In genomic region chr5:62223312-62223954, GRCh38 we compare ENCODE assay signal across 8 cellular contexts.
DNase-seq lines count a peak whose midpoint lies in the region; ATAC-seq and TF ChIP-seq lines count a peak whose summit lies in the region.
"Not testable (repeated sequence)": the region's sequence is repeated elsewhere in the genome, so short reads cannot be mapped to it uniquely, and the experiment has no call there.

No MANE protein-coding gene starts in this region.

- H3K79me2 ChIP-seq in PC-9 (ENCODE audit: low read depth), result not testable (repeated sequence)

- H3K4me3 Mint-ChIP-seq in memory B cell, result peak overlapping the region; percentile 83

- H3K4me1 ChIP-seq in PC-9 (replicated peaks; ENCODE audit: insufficient read depth), result not testable (repeated sequence)

- not testable (repeated sequence) for DNase-seq in AG09319 (ENCODE audit: extremely low read depth, low read depth)
- DNase-seq in PC-9 (peak in 1 of 2 experiments; percentile 74), activated T-cell treated with anti-CD3 and anti-CD28 coated beads for 24 hours (ENCODE audit: low read depth) (peak; percentile 66), memory B cell (ENCODE audit: low spot score in 2 of 2) (peak; percentile 56 to 71)
- peak; percentile 64 for DNase-seq in effector CD4-positive, alpha-beta T cell
- DNase-seq in stimulated activated CD4-positive, alpha-beta T cell treated with anti-CD3 and anti-CD28 coated beads, Interleukin-4, amount 100 ng/mL, for 4 hours, result peak; percentile 60 to 76

- POLR2A ChIA-PET in PC-9 (lab: Charles Lee; ENCODE audit: unreplicated experiment), result interaction anchor here (0.7 kb wide), 1 partner anchor 122 kb away, joined by 8 read pairs; no protein-coding TSS in a partner anchor

- not testable (repeated sequence) for H3K36me3 ChIP-seq in PC-9 (ENCODE audit: low read depth)

- H4K20me1 ChIP-seq in PC-9 (ENCODE audit: insufficient read depth), result not testable (repeated sequence)

- not testable (repeated sequence) for H3K9me3 Mint-ChIP-seq in memory B cell

- peak overlapping the region; percentile 26; the same call in 1 of the 2 replicates for H3K4me2 ChIP-seq in PC-9

- H3K27me3 ChIP-seq in PC-9 (ENCODE audit: insufficient read depth, low read depth), result not testable (repeated sequence)

- not testable (repeated sequence) for H3K9me3 ChIP-seq in PC-9 (ENCODE audit: insufficient read depth, low read depth)

- H3K27ac ChIP-seq in PC-9, result not testable (repeated sequence)

- not testable (repeated sequence) for H3F3A ChIP-seq in PC-9 (ENCODE audit: insufficient read depth, low read depth)

- peak overlapping the region; percentile 90 for H3K27ac Mint-ChIP-seq in memory B cell

- H2AFZ ChIP-seq in PC-9, result not testable (repeated sequence)

- H3K9me2 ChIP-seq in PC-9 (ENCODE audit: insufficient read depth), result not testable (repeated sequence)

- H3K4me3 ChIP-seq in PC-9, result not testable (repeated sequence)

- not testable (repeated sequence) for H3K4me1 Mint-ChIP-seq in memory B cell

- not testable (repeated sequence) for H3K36me3 Mint-ChIP-seq in memory B cell

- intact Hi-C loops in PC-9 (cut with micrococcal nuclease; ENCODE audit: unreplicated experiment), result loop anchor here (10.0 kb wide), 2 partner anchors 551 to 1269 kb away; no protein-coding TSS in a partner anchor

- ATAC-seq in GM19035 (IDR thresholded peaks at IDR 0.05; ENCODE audit: unreplicated experiment), result peak; percentile 97
- peak; percentile 93 for ATAC-seq in HG02884 (IDR thresholded peaks at IDR 0.05; ENCODE audit: unreplicated experiment)
- ATAC-seq in memory B cell (ENCODE audit: low read depth), result peak; percentile 94

- H3K27me3 Mint-ChIP-seq in memory B cell, result not testable (repeated sequence)

- CTCF ChIA-PET in PC-9 (lab: Charles Lee), result interaction anchor here (0.6 to 1.0 kb wide), 3 partner anchors 44 to 128 kb away, joined by 3 to 5 read pairs (median 4); no protein-coding TSS in a partner anchor

- not testable (repeated sequence) for BruUV-seq in PC-9 (replicated peaks; lab: Mats Ljungman, UMichigan)

- TF ChIP-seq CTCF in AG09319 (IDR thresholded peaks at IDR 0.05; ENCODE audit: low read depth, low read length), result peak; percentile 25
- TF ChIP-seq CTCF in PC-9 (conservative IDR thresholded peaks at IDR 0.05), result peak; percentile 75
